8 cellular contexts compared by ENCODE assay signal in the genomic region with DNA sequence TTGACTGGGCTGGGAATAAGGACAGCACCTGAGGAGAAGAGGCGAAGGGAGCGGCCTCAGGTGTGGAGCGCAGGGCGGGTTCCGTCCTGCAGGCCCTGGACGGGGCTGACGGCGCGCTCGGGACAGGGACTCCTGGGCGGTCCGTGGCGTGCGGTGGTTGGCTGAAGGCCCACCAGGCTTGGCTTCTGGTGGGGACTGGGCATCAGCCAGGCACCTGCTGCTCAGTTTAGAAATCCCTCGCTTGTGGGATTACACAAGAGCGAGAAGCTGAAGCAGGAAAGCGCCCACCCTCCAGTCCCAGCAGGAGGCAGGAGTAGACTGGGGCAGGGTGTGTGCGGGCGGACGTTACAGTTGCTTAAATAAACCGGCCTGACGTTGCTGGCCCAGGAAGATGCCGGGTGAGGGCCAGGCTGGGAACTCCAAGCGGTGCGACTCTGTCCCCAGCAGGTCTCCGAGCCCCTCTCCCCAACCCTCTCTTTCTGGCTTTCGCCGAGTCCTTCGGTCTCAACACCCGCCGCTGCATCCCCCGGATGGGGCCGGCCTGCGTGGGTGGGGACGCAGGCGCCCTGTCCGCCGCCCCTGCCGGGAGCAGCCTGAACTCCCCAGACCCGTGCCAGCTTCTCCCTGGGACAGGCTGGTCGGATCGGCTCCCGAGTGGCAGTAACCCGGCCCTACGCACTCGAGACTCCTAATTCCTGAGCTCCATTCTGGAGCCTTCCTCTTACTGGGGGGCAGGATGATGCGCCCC. TPM values are rescaled to one million over a fixed set of nuclear protein-coding genes. Genes with fewer than 3 reads are reported as not detected.
DNase-seq lines count a peak whose midpoint lies in the region; TF ChIP-seq lines count a peak whose summit lies in the region.

No MANE protein-coding gene starts in this region.

- H3K27ac ChIP-seq in neutrophil = peak overlapping the region; percentile 87

- H3K36me3 ChIP-seq in neutrophil = no peaks in the 10 kb centered on the region

- DNase-seq in DMS153 treated with DMSO at 0.1 percent for 48 hours (lab: John Stamatoyannopoulos, UW; ENCODE audit: unreplicated experiment) (peak; percentile 61), GM20000 (ENCODE audit: low spot score) (peak; percentile 88), HT1080 (ENCODE audit: low read depth) (peak; percentile 67), RPMI7951 (ENCODE audit: low read depth) (peak; percentile 67), foreskin melanocyte (peak; percentile 50), ureter (ENCODE audit: low spot score) (peak; percentile 61)
- DNase-seq in activated gamma-delta T cell treated with anti-CD3 and anti-CD28 coated beads, Interleukin-2, amount 50 U/mL, for 16 hours (ENCODE audit: low read depth) = peak; percentile 24

- H3K4me3 ChIP-seq in neutrophil (ENCODE audit: low read depth in 1 of 2, low read length in 1 of 2) = peak overlapping the region; percentile 85 to 88

- no peaks in the 10 kb centered on the region for H3K9me3 ChIP-seq in neutrophil

- no peaks in the 10 kb centered on the region for H3K27me3 ChIP-seq in neutrophil

- H3K4me1 ChIP-seq in neutrophil (ENCODE audit: control insufficient read depth in 1 of 2, insufficient read depth in 1 of 2, low read depth in 1 of 2, low read length in 1 of 2) = peaks cover 60 to 73% of the 10 kb centered on the region in 2 experiments

- TF ChIP-seq CTCF in GM20000 (IDR thresholded peaks at IDR 0.05; ENCODE audit: extremely low read depth, missing control alignments) = peak; percentile 8
- no peak for TF ChIP-seq CTCF in neutrophil (IDR thresholded peaks at IDR 0.05)

RNA-seq across cellular contexts. Expression of a gene that starts 0.6 kb away (rescaled TPM):
- 13.1 and 20.7 TPM in 2 replicates for total RNA-seq in HT1080 (2014; rRNA removed; shearing (Covaris generic))
- 25.8 and 26.6 TPM in 2 replicates for polyA plus RNA-seq in HT1080 (2015; cell fraction: cytosol; rRNA removed)
- polyA plus RNA-seq in HT1080 (2015; cell fraction: nucleus; rRNA removed) = 17.2 TPM in 2 replicates
- 7.4 and 9.3 TPM in 2 replicates for total RNA-seq in RPMI7951 (2014; rRNA removed; shearing (Covaris generic))
- 19.9 TPM for total RNA-seq in ureter

RNA-seq across cellular contexts. Expression of a gene that starts 8.7 kb away (rescaled TPM):
- 123 and 139 TPM in 2 replicates for total RNA-seq in HT1080 (2014; rRNA removed; shearing (Covaris generic))
- polyA plus RNA-seq in HT1080 (2015; cell fraction: cytosol; rRNA removed) = 47.5 and 57.2 TPM in 2 replicates
- 39.8 and 44.4 TPM in 2 replicates for polyA plus RNA-seq in HT1080 (2015; cell fraction: nucleus; rRNA removed)
- total RNA-seq in RPMI7951 (2014; rRNA removed; shearing (Covaris generic)) = 54.8 and 58.2 TPM in 2 replicates
- 57.0 TPM for total RNA-seq in ureter

RNA-seq across cellular contexts. Expression of a gene that starts 9.0 kb away (rescaled TPM):
- total RNA-seq in HT1080 (2014; rRNA removed; shearing (Covaris generic)) = 14.9 and 15.4 TPM in 2 replicates
- polyA plus RNA-seq in HT1080 (2015; cell fraction: cytosol; rRNA removed) = 17.3 and 19.1 TPM in 2 replicates
- 77.3 and 77.7 TPM in 2 replicates for polyA plus RNA-seq in HT1080 (2015; cell fraction: nucleus; rRNA removed)
- total RNA-seq in RPMI7951 (2014; rRNA removed; shearing (Covaris generic)) = 6.4 and 8.4 TPM in 2 replicates
- total RNA-seq in ureter = 61.4 TPM

RNA-seq across cellular contexts. Expression of a gene that starts 18.8 kb away (rescaled TPM):
- total RNA-seq in HT1080 (2014; rRNA removed; shearing (Covaris generic)) = 31.1 and 32.0 TPM in 2 replicates
- polyA plus RNA-seq in HT1080 (2015; cell fraction: cytosol; rRNA removed) = 15.6 and 19.0 TPM in 2 replicates
- 10.6 and 14.4 TPM in 2 replicates for polyA plus RNA-seq in HT1080 (2015; cell fraction: nucleus; rRNA removed)
- total RNA-seq in RPMI7951 (2014; rRNA removed; shearing (Covaris generic)) = 7.3 and 7.9 TPM in 2 replicates
- 8.8 TPM for total RNA-seq in ureter

Comparison
In these comparisons a context has a peak if more than half of its experiments do, and no peak if none do; other contexts are left out.
1. Peak in every context shown above with its lines: DNase-seq, H3K4me3 ChIP-seq and H3K27ac ChIP-seq.
2. DNase-seq: peak in every context shown above with its lines; median percentile 88 in GM20000; 67 in HT1080; 67 in RPMI7951; 61 in DMS153 treated with DMSO at 0.1 percent for 48 hours; 61 in ureter; 50 in foreskin melanocyte; 24 in activated gamma-delta T cell treated with anti-CD3 and anti-CD28 coated beads, Interleukin-2, amount 50 U/mL, for 16 hours.